ENCODE assay signal across 20 cellular contexts in genomic region chr1:228177936-228178710, GRCh38. TPM values are rescaled to one million over a fixed set of nuclear protein-coding genes. Genes with fewer than 3 reads are reported as not detected.
DNase-seq lines count a peak whose midpoint lies in the region; ATAC-seq and TF ChIP-seq lines count a peak whose summit lies in the region.
"Had no signal": no experiment of that assay in that cellular context is flagged by ENCODE, and none has a peak within 500 bp of the region (broad histone marks: within the 10 kb centered on the region; RNA-seq: fewer than 3 reads in every experiment).

No MANE protein-coding gene starts in this region.

- H4K91ac ChIP-seq in neuronal stem cell (ENCODE audit: low read depth, low read length, poor library complexity): no peak overlapping the region

- ATAC-seq in left cardiac atrium: no peak
- ATAC-seq in upper lobe of right lung: no peak
- no peak for ATAC-seq in HG03039 (IDR thresholded peaks at IDR 0.05; ENCODE audit: unreplicated experiment)
- ATAC-seq: activated CD4-positive, alpha-beta T cell treated with anti-CD3 and anti-CD28 coated beads for 36 hours had no signal

- H3K4me3 Mint-ChIP-seq in activated CD4-positive, alpha-beta T cell treated with anti-CD3 and anti-CD28 coated beads, Interleukin-2, amount 10 ng/mL, durations not matched to agents 7 days and 5 days: no peak overlapping the region
- H3K4me3 Mint-ChIP-seq: activated CD4-positive, alpha-beta T cell treated with anti-CD3 and anti-CD28 coated beads for 36 hours had no signal

- H3K14ac ChIP-seq in neuronal stem cell (ENCODE audit: low read length): peak overlapping the region; percentile 38

- intact Hi-C loops in left cardiac atrium (cut with DNase I) (no loop called here), left ventricle myocardium inferior (cut with micrococcal nuclease) (no loop called here), upper lobe of right lung (cut with DNase I) (no loop called here)

- H3K79me2 ChIP-seq in hepatocyte: no peaks in the 10 kb centered on the region

- TF ChIP-seq CTCF in left ventricle myocardium inferior (IDR thresholded peaks at IDR 0.05; ENCODE audit: borderline replicate concordance) (no peak), hepatocyte (IDR thresholded peaks at IDR 0.05; ENCODE audit: poor library complexity) (no peak), upper lobe of right lung (IDR thresholded peaks at IDR 0.05) (no peak)

- H2BK15ac ChIP-seq in neuronal stem cell (ENCODE audit: low read length): no peak overlapping the region

- no peak overlapping the region for H3K27ac Mint-ChIP-seq in activated CD4-positive, alpha-beta T cell treated with anti-CD3 and anti-CD28 coated beads, Interleukin-2, amount 10 ng/mL, durations not matched to agents 7 days and 5 days
- H3K27ac Mint-ChIP-seq: activated CD4-positive, alpha-beta T cell treated with anti-CD3 and anti-CD28 coated beads for 36 hours had no signal

- H3K9me3 ChIP-seq in left ventricle myocardium inferior (replicated peaks) (no peaks in the 10 kb centered on the region), hepatocyte (ENCODE audit: low read depth) (no peaks in the 10 kb centered on the region), neuronal stem cell (replicated peaks in 1 of 2; ENCODE audit: control insufficient read depth in 2 of 2, insufficient read depth in 1 of 2, low read depth in 1 of 2, low read length in 2 of 2) (no peaks in the 10 kb centered on the region), upper lobe of right lung (no peaks in the 10 kb centered on the region)

- no peak overlapping the region for H3K18ac ChIP-seq in neuronal stem cell (ENCODE audit: low read length)

- no peak overlapping the region for H3K4ac ChIP-seq in neuronal stem cell (ENCODE audit: low read length)

- no peak overlapping the region for H2BK120ac ChIP-seq in neuronal stem cell (ENCODE audit: low read depth, low read length)

- no peaks in the 10 kb centered on the region for H3K9me2 ChIP-seq in hepatocyte (replicated peaks; ENCODE audit: insufficient read depth)

- no peak overlapping the region for H2AK5ac ChIP-seq in neuronal stem cell (ENCODE audit: low read depth, low read length)

- H3K27ac ChIP-seq in left ventricle myocardium inferior (replicated peaks) (no peak overlapping the region), hepatocyte (peak overlapping the region; percentile 22), neuronal stem cell (replicated peaks; ENCODE audit: low read length) (no peak overlapping the region), upper lobe of right lung (peak overlapping the region; percentile 66)

- H3K27me3 Mint-ChIP-seq in activated CD4-positive, alpha-beta T cell treated with anti-CD3 and anti-CD28 coated beads, Interleukin-2, amount 10 ng/mL, durations not matched to agents 7 days and 5 days: no peaks in the 10 kb centered on the region
- H3K27me3 Mint-ChIP-seq: activated CD4-positive, alpha-beta T cell treated with anti-CD3 and anti-CD28 coated beads for 36 hours had no signal

- no peak overlapping the region for H3K4me2 ChIP-seq in hepatocyte
- H3K4me2 ChIP-seq in neuronal stem cell (ENCODE audit: insufficient read depth, low read length, poor library complexity, severe bottlenecking): no peak overlapping the region

- 93% methylated on average over 10 of the region's 10 CpGs for WGBS in hepatocyte (ENCODE audit: low lambda C conversion rate, missing lambda C conversion rate)
- WGBS in neuronal stem cell (ENCODE audit: extremely low coverage in 2 of 2, insufficient read length in 2 of 2, insufficient replicate concordance in 1 of 2), 2 donors: no CpG with 5 or more reads among the region's 10 CpGs

- no peaks in the 10 kb centered on the region for H3K9me3 Mint-ChIP-seq in activated CD4-positive, alpha-beta T cell treated with anti-CD3 and anti-CD28 coated beads, Interleukin-2, amount 10 ng/mL, durations not matched to agents 7 days and 5 days

- H4K20me1 ChIP-seq in hepatocyte (ENCODE audit: insufficient read depth, poor library complexity, severe bottlenecking): no peaks in the 10 kb centered on the region

- H2AFZ ChIP-seq in hepatocyte (no peak overlapping the region), neuronal stem cell (ENCODE audit: low read length) (no peak overlapping the region)

- peaks cover 28% of the 10 kb centered on the region for H3K4me1 ChIP-seq in left ventricle myocardium inferior
- no peaks in the 10 kb centered on the region for H3K4me1 ChIP-seq in hepatocyte (ENCODE audit: insufficient read depth)
- no peaks in the 10 kb centered on the region for H3K4me1 ChIP-seq in neuronal stem cell (ENCODE audit: control insufficient read depth in 2 of 2, insufficient read depth in 1 of 2, low read depth in 1 of 2, low read length in 2 of 2)
- H3K4me1 ChIP-seq in upper lobe of right lung: peaks cover 11% of the 10 kb centered on the region

- CTCF ChIA-PET in activated CD4-positive, alpha-beta T cell treated with anti-CD3 and anti-CD28 coated beads, Interleukin-2, amount 10 ng/mL, durations not matched to agents 7 days and 5 days (lab: Charles Lee): interaction anchor here (0.6 to 3.3 kb wide), 3 partner anchors 10 to 177 kb away, joined by 3 to 18 read pairs (median 3); partner anchors contain the start of gene IBA57

- peaks cover 2% of the 10 kb centered on the region for H3K4me1 Mint-ChIP-seq in activated CD4-positive, alpha-beta T cell treated with anti-CD3 and anti-CD28 coated beads, Interleukin-2, amount 10 ng/mL, durations not matched to agents 7 days and 5 days
- H3K4me1 Mint-ChIP-seq: activated CD4-positive, alpha-beta T cell treated with anti-CD3 and anti-CD28 coated beads for 36 hours had no signal

- no peak overlapping the region for H2BK5ac ChIP-seq in neuronal stem cell (ENCODE audit: low read length)

- no peak overlapping the region for H3K23ac ChIP-seq in neuronal stem cell (ENCODE audit: low read depth, low read length, poor library complexity)

- H3K36me3 ChIP-seq in left ventricle myocardium inferior (peaks cover 12% of the 10 kb centered on the region), hepatocyte (replicated peaks; ENCODE audit: insufficient read depth, low read depth) (no peaks in the 10 kb centered on the region), neuronal stem cell (replicated peaks in 1 of 2; ENCODE audit: control insufficient read depth in 2 of 2, insufficient read depth in 2 of 2, low read length in 2 of 2) (peaks cover 2 to 25% of the 10 kb centered on the region in 2 donors), upper lobe of right lung (peaks cover 9% of the 10 kb centered on the region)

- no peaks in the 10 kb centered on the region for H3K27me3 ChIP-seq in left ventricle myocardium inferior (ENCODE audit: low read depth)
- H3K27me3 ChIP-seq in hepatocyte: no peaks in the 10 kb centered on the region
- H3K27me3 ChIP-seq in neuronal stem cell (ENCODE audit: control insufficient read depth in 3 of 3, insufficient read depth in 3 of 3, low read depth in 1 of 3, low read length in 3 of 3): no peaks in the 10 kb centered on the region
- H3K27me3 ChIP-seq in upper lobe of right lung: no peaks in the 10 kb centered on the region

- H3K79me1 ChIP-seq in neuronal stem cell (ENCODE audit: low read depth, low read length): peaks cover 14% of the 10 kb centered on the region

- no peak overlapping the region for H3K9ac ChIP-seq in neuronal stem cell (ENCODE audit: low read depth, low read length, poor library complexity)

- peak; percentile 2 for DNase-seq in left cardiac atrium
- DNase-seq in left ventricle myocardium inferior: no peak
- no peak for DNase-seq in hepatocyte (ENCODE audit: low spot score)
- DNase-seq in neuronal stem cell (ENCODE audit: low spot score): no peak
- peak; percentile 11 for DNase-seq in upper lobe of right lung
- DNase-seq in activated CD4-positive, alpha-beta T cell treated with anti-CD3 and anti-CD28 coated beads, Interleukin-2, amount 10 ng/mL, durations not matched to agents 7 days and 5 days: no peak
- DNase-seq in stimulated activated CD4-positive, alpha-beta T cell treated with anti-CD3 and anti-CD28 coated beads, Interleukin-15, amount 100 ng/mL, for 24 hours: no peak
- DNase-seq: activated CD4-positive, alpha-beta T cell treated with anti-CD3 and anti-CD28 coated beads for 36 hours; activated naive CD4-positive, alpha-beta T cell treated with Interleukin-2 at 50 U/mL for 16 hours; anterior cingulate cortex; C1 segment of cervical spinal cord; central memory CD4-positive, alpha-beta T cell; foreskin melanocyte; KBM-7; NCI-H187 treated with DMSO at 0.1 percent for 48 hours; NCI-H2227 treated with DMSO at 0.1 percent for 48 hours; Right ventricle myocardium superior; stimulated activated CD4-positive, alpha-beta T cell treated with anti-CD3 and anti-CD28 coated beads, Interleukin-4, amount 100 ng/mL, for 4 hours; SW 1271 had no signal

- H2BK12ac ChIP-seq in neuronal stem cell (ENCODE audit: low read length): no peak overlapping the region

- H4K8ac ChIP-seq in neuronal stem cell (ENCODE audit: low read depth, low read length): no peak overlapping the region

- POLR2A ChIA-PET in activated CD4-positive, alpha-beta T cell treated with anti-CD3 and anti-CD28 coated beads, Interleukin-2, amount 10 ng/mL, durations not matched to agents 7 days and 5 days (lab: Charles Lee): interaction anchor here (0.5 kb wide), 1 partner anchor 136 kb away, joined by 10 read pairs; no protein-coding TSS in a partner anchor

- peaks cover 1% of the 10 kb centered on the region for H3K36me3 Mint-ChIP-seq in activated CD4-positive, alpha-beta T cell treated with anti-CD3 and anti-CD28 coated beads, Interleukin-2, amount 10 ng/mL, durations not matched to agents 7 days and 5 days (ENCODE audit: low read depth)

- H3K4me3 ChIP-seq in left ventricle myocardium inferior (no peak overlapping the region), hepatocyte (no peak overlapping the region), neuronal stem cell (ENCODE audit: low read length in 2 of 2) (no peak overlapping the region), upper lobe of right lung (no peak overlapping the region)

RNA-seq across cellular contexts. Expression of gene IBA57, which starts 12.5 kb away (rescaled TPM):
- total RNA-seq in left cardiac atrium: 10 to 100 TPM; 10.4 to 10.5 TPM
- 15.0 TPM for total RNA-seq in left ventricle myocardium inferior
- total RNA-seq in hepatocyte: 5.0 and 5.7 TPM in 2 replicates
- polyA plus RNA-seq in hepatocyte: 4.7 and 5.6 TPM in 2 replicates
- polyA plus RNA-seq in neuronal stem cell (2013, experiment 1 of 2): 1.3 TPM
- 1.4 TPM for polyA plus RNA-seq in neuronal stem cell (2013, experiment 2 of 2)
- 13.0 TPM for total RNA-seq in upper lobe of right lung
- 1 to 10 TPM; 6.4 to 8.2 TPM for total RNA-seq in activated CD4-positive, alpha-beta T cell treated with anti-CD3 and anti-CD28 coated beads, Interleukin-2, amount 10 ng/mL, durations not matched to agents 7 days and 5 days

RNA-seq across cellular contexts. Expression of gene GJC2, which starts 28.4 kb away (rescaled TPM):
- total RNA-seq in left cardiac atrium: 1 to 10 TPM; 2.2 to 2.3 TPM
- 1.0 TPM for total RNA-seq in left ventricle myocardium inferior
- total RNA-seq in hepatocyte: 0.80 and 1.6 TPM in 2 replicates
- 0.40 and 0.63 TPM in 2 replicates for polyA plus RNA-seq in hepatocyte
- 0.24 TPM for polyA plus RNA-seq in neuronal stem cell (2013, experiment 1 of 2)
- 0.17 TPM for polyA plus RNA-seq in neuronal stem cell (2013, experiment 2 of 2)
- total RNA-seq in upper lobe of right lung: 6.9 TPM
- under 1 TPM; 0.40 to 0.62 TPM for total RNA-seq in activated CD4-positive, alpha-beta T cell treated with anti-CD3 and anti-CD28 coated beads, Interleukin-2, amount 10 ng/mL, durations not matched to agents 7 days and 5 days

RNA-seq across cellular contexts. Expression of gene OBSCN, which starts 29.7 kb away (rescaled TPM):
- total RNA-seq in left cardiac atrium (100 to 1,000 TPM; 194 to 201 TPM), left ventricle myocardium inferior (316 TPM), hepatocyte (11.2 and 22.4 TPM in 2 replicates), upper lobe of right lung (39.4 TPM)
- 15.0 and 20.6 TPM in 2 replicates for polyA plus RNA-seq in hepatocyte
- polyA plus RNA-seq in neuronal stem cell (2013, experiment 1 of 2): 7.3 TPM
- 7.9 TPM for polyA plus RNA-seq in neuronal stem cell (2013, experiment 2 of 2)
- total RNA-seq in activated CD4-positive, alpha-beta T cell treated with anti-CD3 and anti-CD28 coated beads, Interleukin-2, amount 10 ng/mL, durations not matched to agents 7 days and 5 days: 10 to 100 TPM; 13.8 to 21.8 TPM

RNA-seq across cellular contexts. Expression of gene GUK1, which starts 38.0 kb away (rescaled TPM):
- 100 to 1,000 TPM; 153 to 185 TPM for total RNA-seq in left cardiac atrium
- 150 TPM for total RNA-seq in left ventricle myocardium inferior
- 157 and 158 TPM in 2 replicates for total RNA-seq in hepatocyte
- polyA plus RNA-seq in hepatocyte: 306 and 368 TPM in 2 replicates
- 106 TPM for polyA plus RNA-seq in neuronal stem cell (2013, experiment 1 of 2)
- polyA plus RNA-seq in neuronal stem cell (2013, experiment 2 of 2): 98.6 TPM
- 203 TPM for total RNA-seq in upper lobe of right lung
- total RNA-seq in activated CD4-positive, alpha-beta T cell treated with anti-CD3 and anti-CD28 coated beads, Interleukin-2, amount 10 ng/mL, durations not matched to agents 7 days and 5 days: 100 to 1,000 TPM; 207 to 260 TPM

Comparison
In these comparisons a context has a peak if more than half of its experiments do, and no peak if none do; other contexts are left out.
1. DNase-seq: peak in left cardiac atrium (single experiment) and upper lobe of right lung (single experiment); none in left ventricle myocardium inferior (single experiment), hepatocyte (single experiment), neuronal stem cell (single experiment), activated CD4-positive, alpha-beta T cell treated with anti-CD3 and anti-CD28 coated beads, Interleukin-2, amount 10 ng/mL, durations not matched to agents 7 days and 5 days (single experiment) and stimulated activated CD4-positive, alpha-beta T cell treated with anti-CD3 and anti-CD28 coated beads, Interleukin-15, amount 100 ng/mL, for 24 hours (single experiment).
2. H3K27ac ChIP-seq: peak in hepatocyte (single experiment) and upper lobe of right lung (single experiment); none in left ventricle myocardium inferior (single experiment) and neuronal stem cell (single experiment).